15 cellular contexts compared by ENCODE assay signal in genomic region chr2:119693967-119694366, GRCh38. TPM values are rescaled to one million over a fixed set of nuclear protein-coding genes. Genes with fewer than 3 reads are reported as not detected.
DNase-seq lines count a peak whose midpoint lies in the region; ATAC-seq, FAIRE-seq and TF ChIP-seq lines count a peak whose summit lies in the region.
"Had no signal": no experiment of that assay in that cellular context is flagged by ENCODE, and none has a peak within 500 bp of the region (broad histone marks: within the 10 kb centered on the region; RNA-seq: fewer than 3 reads in every experiment).

No MANE protein-coding gene starts in this region.

- H2AK5ac ChIP-seq in neuronal stem cell (ENCODE audit: low read depth, low read length) = no peak overlapping the region

- H3K36me3 ChIP-seq in CD8-positive, alpha-beta T cell (ENCODE audit: insufficient read depth, low read length) = peaks cover 5% of the 10 kb centered on the region
- H3K36me3 ChIP-seq in NT2/D1 (ENCODE audit: insufficient read depth, insufficient read length, low read length) = peaks cover 9% of the 10 kb centered on the region
- H3K36me3 ChIP-seq in neuronal stem cell (replicated peaks in 1 of 2; ENCODE audit: control insufficient read depth in 2 of 2, insufficient read depth in 2 of 2, low read length in 2 of 2) = peaks cover 3% of the 10 kb centered on the region in 2 donors
- no peaks in the 10 kb centered on the region for H3K36me3 ChIP-seq in CD8-positive, alpha-beta memory T cell (ENCODE audit: insufficient read depth, low read length)

- H3K36me3 Mint-ChIP-seq in CD8-positive, alpha-beta T cell = peaks cover 3% of the 10 kb centered on the region
- peaks cover 21% of the 10 kb centered on the region for H3K36me3 Mint-ChIP-seq in endothelial cell (ENCODE audit: low read depth, unreplicated experiment)
- H3K36me3 Mint-ChIP-seq in CD8-positive, alpha-beta memory T cell = peaks cover 0 to 8% (median 6%) of the 10 kb centered on the region in 3 donors

- intact Hi-C loops in CD8-positive, alpha-beta T cell (cut with DNase I, micrococcal nuclease) = no loop called here

- no peaks in the 10 kb centered on the region for H3K79me1 ChIP-seq in neuronal stem cell (ENCODE audit: low read depth, low read length)

- peak overlapping the region; percentile 5 for H3K18ac ChIP-seq in neuronal stem cell (ENCODE audit: low read length)

- WGBS in neuronal stem cell (ENCODE audit: extremely low coverage in 2 of 2, insufficient read length in 2 of 2, insufficient replicate concordance in 1 of 2), 2 donors = 100% methylated on average over 2 of the region's 5 CpGs; no CpG with 5 or more reads in 1 of the 2 donors

- H3K27ac ChIP-seq in CD8-positive, alpha-beta T cell (ENCODE audit: low read depth, low read length) = no peak overlapping the region
- H3K27ac ChIP-seq in neuronal stem cell (replicated peaks; ENCODE audit: low read length) = no peak overlapping the region
- H3K27ac ChIP-seq in CD8-positive, alpha-beta memory T cell (ENCODE audit: low read depth, low read length) = no peak overlapping the region

- peak overlapping the region; percentile 79 for H2AFZ ChIP-seq in neuronal stem cell (ENCODE audit: low read length)

- peak overlapping the region; percentile 39 for H3K9ac ChIP-seq in NT2/D1 (ENCODE audit: insufficient read length, low read depth)
- H3K9ac ChIP-seq in neuronal stem cell (ENCODE audit: low read depth, low read length, poor library complexity) = peak overlapping the region; percentile 33

- CTCF ChIA-PET in CD8-positive, alpha-beta T cell (lab: Charles Lee) = interaction anchor here (1.1 kb wide), 1 partner anchor 50 kb away, joined by 3 read pairs; no protein-coding TSS in a partner anchor
- CTCF ChIA-PET in CD8-positive, alpha-beta memory T cell (lab: Charles Lee) = no interaction called here

- H3K27ac Mint-ChIP-seq in CD8-positive, alpha-beta T cell = peak overlapping the region; percentile 8
- H3K27ac Mint-ChIP-seq in endothelial cell (ENCODE audit: unreplicated experiment) = peak overlapping the region; percentile 3
- H3K27ac Mint-ChIP-seq in CD8-positive, alpha-beta memory T cell = peak overlapping the region in 3 of 8 donors; percentile 1 to 47 (median 1)

- H3K4ac ChIP-seq in neuronal stem cell (ENCODE audit: low read length) = no peak overlapping the region

- no peak for FAIRE-seq in GM19239 (lab: Jason Lieb, UNC)

- no peak overlapping the region for H4K8ac ChIP-seq in neuronal stem cell (ENCODE audit: low read depth, low read length)

- H3K4me3 Mint-ChIP-seq in CD8-positive, alpha-beta T cell = no peak overlapping the region
- H3K4me3 Mint-ChIP-seq in endothelial cell (ENCODE audit: unreplicated experiment) = no peak overlapping the region
- H3K4me3 Mint-ChIP-seq in CD8-positive, alpha-beta memory T cell = no peak overlapping the region

- ATAC-seq in CD8-positive, alpha-beta T cell = no peak
- no peak for ATAC-seq in GM19463 (IDR thresholded peaks at IDR 0.05; ENCODE audit: unreplicated experiment)
- ATAC-seq in activated CD4-positive, CD25-positive, alpha-beta regulatory T cell treated with anti-CD3 and anti-CD28 coated beads, Interleukin-2, amount 50 U/mL, for 24 hours = no peak
- ATAC-seq: Panc1, Right ventricle myocardium inferior had no signal

- no peak for TF ChIP-seq CTCF in CD8-positive, alpha-beta T cell (IDR thresholded peaks at IDR 0.05)
- TF ChIP-seq CTCF in endothelial cell (IDR thresholded peaks at IDR 0.05; ENCODE audit: unreplicated experiment) = no peak

- peaks cover 48% of the 10 kb centered on the region for H3K4me1 ChIP-seq in CD8-positive, alpha-beta T cell (ENCODE audit: insufficient read depth, low read length)
- H3K4me1 ChIP-seq in NT2/D1 (ENCODE audit: insufficient read depth, insufficient read length) = peaks cover 31% of the 10 kb centered on the region
- peaks cover 30 to 34% of the 10 kb centered on the region in 2 donors for H3K4me1 ChIP-seq in neuronal stem cell (ENCODE audit: control insufficient read depth in 2 of 2, insufficient read depth in 1 of 2, low read depth in 1 of 2, low read length in 2 of 2)
- H3K4me1 ChIP-seq in CD8-positive, alpha-beta memory T cell (ENCODE audit: insufficient read depth, low read length) = peaks cover 48% of the 10 kb centered on the region

- H2BK5ac ChIP-seq in neuronal stem cell (ENCODE audit: low read length) = no peak overlapping the region

- H3K4me2 ChIP-seq in neuronal stem cell (ENCODE audit: insufficient read depth, low read length, poor library complexity, severe bottlenecking) = no peak overlapping the region

- DNase-seq in CD8-positive, alpha-beta T cell = no peak
- DNase-seq in NT2/D1 (ENCODE audit: low read depth, low spot score) (no peak), endothelial cell (ENCODE audit: low spot score) (no peak), neuronal stem cell (ENCODE audit: low spot score) (no peak), GM19239 (ENCODE audit: insufficient read length, low spot score) (no peak)
- DNase-seq in CD8-positive, alpha-beta memory T cell = no peak
- DNase-seq: CD4-positive, CD25-positive, alpha-beta regulatory T cell; GF-D8; MM.1S; NCI-H187 treated with DMSO at 0.1 percent for 48 hours; NCI-H774 had no signal

- peak overlapping the region; percentile 56 for H3K23ac ChIP-seq in neuronal stem cell (ENCODE audit: low read depth, low read length, poor library complexity)

- H3K4me3 ChIP-seq in CD8-positive, alpha-beta T cell (ENCODE audit: low read depth, low read length) = no peak overlapping the region
- H3K4me3 ChIP-seq in NT2/D1 (ENCODE audit: insufficient read length, low read depth) (no peak overlapping the region), neuronal stem cell (ENCODE audit: low read length in 2 of 2) (peak overlapping the region in 1 of 2 donors; percentile 40)
- H3K4me3 ChIP-seq in CD8-positive, alpha-beta memory T cell (ENCODE audit: low read length) = no peak overlapping the region

- H3K9me3 ChIP-seq in CD8-positive, alpha-beta T cell (ENCODE audit: low read length) = no peaks in the 10 kb centered on the region
- H3K9me3 ChIP-seq in NT2/D1 (ENCODE audit: insufficient read depth, low read length) (no peaks in the 10 kb centered on the region), neuronal stem cell (replicated peaks in 1 of 2; ENCODE audit: control insufficient read depth in 2 of 2, insufficient read depth in 1 of 2, low read depth in 1 of 2, low read length in 2 of 2) (peaks cover 0 to 2% of the 10 kb centered on the region in 2 donors)
- no peaks in the 10 kb centered on the region for H3K9me3 ChIP-seq in CD8-positive, alpha-beta memory T cell (ENCODE audit: low read length)

- no peak overlapping the region for H3K14ac ChIP-seq in neuronal stem cell (ENCODE audit: low read length)

- H2BK12ac ChIP-seq in neuronal stem cell (ENCODE audit: low read length) = peak overlapping the region; percentile 35

- peaks cover 45% of the 10 kb centered on the region for H3K4me1 Mint-ChIP-seq in CD8-positive, alpha-beta T cell (ENCODE audit: low read depth)
- H3K4me1 Mint-ChIP-seq in endothelial cell (ENCODE audit: unreplicated experiment) = peaks cover 37% of the 10 kb centered on the region
- peaks cover 4 to 9% (median 7%) of the 10 kb centered on the region in 3 donors for H3K4me1 Mint-ChIP-seq in CD8-positive, alpha-beta memory T cell

- H2BK15ac ChIP-seq in neuronal stem cell (ENCODE audit: low read length) = no peak overlapping the region

- no peaks in the 10 kb centered on the region for H3K9me3 Mint-ChIP-seq in CD8-positive, alpha-beta T cell
- H3K9me3 Mint-ChIP-seq in endothelial cell (ENCODE audit: unreplicated experiment) = no peaks in the 10 kb centered on the region
- no peaks in the 10 kb centered on the region for H3K9me3 Mint-ChIP-seq in CD8-positive, alpha-beta memory T cell

- H4K91ac ChIP-seq in neuronal stem cell (ENCODE audit: low read depth, low read length, poor library complexity) = no peak overlapping the region

- peaks cover 4% of the 10 kb centered on the region for H3K27me3 Mint-ChIP-seq in CD8-positive, alpha-beta T cell (ENCODE audit: low read depth)
- peaks cover 11% of the 10 kb centered on the region for H3K27me3 Mint-ChIP-seq in endothelial cell (ENCODE audit: unreplicated experiment)
- peaks cover 2 to 23% of the 10 kb centered on the region in 2 donors for H3K27me3 Mint-ChIP-seq in CD8-positive, alpha-beta memory T cell

- no peaks in the 10 kb centered on the region for H3K27me3 ChIP-seq in CD8-positive, alpha-beta T cell (ENCODE audit: insufficient read depth, low read length)
- H3K27me3 ChIP-seq in NT2/D1 (ENCODE audit: insufficient read depth, insufficient read length) (no peaks in the 10 kb centered on the region), neuronal stem cell (ENCODE audit: control insufficient read depth in 3 of 3, insufficient read depth in 3 of 3, low read depth in 1 of 3, low read length in 3 of 3) (no peaks in the 10 kb centered on the region)
- no peaks in the 10 kb centered on the region for H3K27me3 ChIP-seq in CD8-positive, alpha-beta memory T cell (ENCODE audit: insufficient read depth, low read length, poor library complexity, severe bottlenecking)

- POLR2A ChIA-PET in CD8-positive, alpha-beta T cell (lab: Charles Lee) = no interaction called here
- POLR2A ChIA-PET in CD8-positive, alpha-beta memory T cell (lab: Charles Lee) = no interaction called here

- H2BK120ac ChIP-seq in neuronal stem cell (ENCODE audit: low read depth, low read length) = no peak overlapping the region

RNA-seq across cellular contexts. Expression of gene TMEM177, which starts 15.0 kb away (rescaled TPM):
- 1 to 10 TPM; 2.1 to 3.8 TPM for total RNA-seq in CD8-positive, alpha-beta T cell
- total RNA-seq in endothelial cell (ENCODE audit: unreplicated experiment) = 20.9 TPM
- 17.9 TPM for polyA plus RNA-seq in neuronal stem cell (2013, experiment 1 of 2)
- polyA plus RNA-seq in neuronal stem cell (2013, experiment 2 of 2) = 17.5 TPM
- 10 to 100 TPM; 16.1 to 17.1 TPM for total RNA-seq in CD8-positive, alpha-beta memory T cell
- polyA plus RNA-seq in CD8-positive, alpha-beta memory T cell = 9.8 TPM
